1 cellular context compared by ENCODE assay signal in the genomic region with DNA sequence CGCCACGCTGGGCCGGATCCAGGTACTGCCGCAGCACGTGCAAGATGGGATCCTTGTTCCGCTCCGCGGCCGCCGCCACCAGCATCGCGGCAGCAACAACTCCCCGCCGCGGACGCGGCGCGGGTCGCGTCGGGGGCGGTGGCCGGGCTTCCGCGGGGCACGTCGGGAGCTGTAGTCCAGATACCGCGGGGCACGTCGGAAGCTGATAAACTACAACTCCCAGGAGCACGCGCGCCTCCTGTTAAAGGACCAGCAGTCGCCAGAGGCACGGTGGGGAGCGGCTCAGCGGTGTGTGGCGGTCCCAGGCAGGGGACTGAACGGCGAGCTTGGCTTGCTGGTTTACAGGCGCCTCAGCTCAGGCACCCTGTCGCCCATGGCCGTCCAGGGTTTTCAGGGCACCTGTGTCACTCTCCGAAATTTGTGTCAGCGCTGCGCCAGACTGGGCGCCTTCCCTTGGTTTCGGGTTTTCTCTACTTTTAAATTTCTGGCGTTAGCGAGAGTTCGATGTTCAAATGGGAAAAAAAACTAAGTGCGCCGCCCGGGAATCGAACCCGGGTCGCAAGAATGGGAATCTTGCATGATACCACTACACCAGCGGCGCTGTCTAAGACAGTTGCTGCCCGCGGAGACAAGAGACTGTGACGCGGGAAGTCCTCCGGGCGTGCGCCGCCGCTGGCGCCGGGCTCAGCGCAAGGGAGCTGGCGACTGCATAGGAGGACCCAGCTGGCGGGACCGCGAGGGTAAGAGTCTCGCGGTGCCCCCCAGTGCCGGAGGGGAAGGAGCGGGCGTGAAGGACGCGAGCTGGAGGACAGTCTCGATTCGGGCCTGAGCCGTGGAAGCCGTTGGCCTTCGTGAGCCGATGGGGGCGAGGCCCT.
A peak's percentile ranks its signal among the peaks of the same experiment; 100 is the strongest.
TF ChIP-seq lines count a peak whose summit lies in the region.

TSS of gene METTL26 (minus strand) at position 100 of the 875 bp plus-strand sequence. CDS start at position 85, 15 bp downstream.

TF ChIP-seq in GM12878, 131 proteins besides CTCF, POLR2A, EP300 and RAD21 (continued from another document and continues in another):
- TF ChIP-seq CHD2 (IDR thresholded peaks at IDR 0.05; ENCODE audit: borderline replicate concordance, low read depth, low read length) (peak; percentile 76), IRF4 (IDR thresholded peaks at IDR 0.05; ENCODE audit: low read depth, low read length) (no peak), ZZZ3 (IDR thresholded peaks at IDR 0.05; ENCODE audit: control insufficient read depth, insufficient read length, low read depth) (no peak), RAD51 (IDR thresholded peaks at IDR 0.05) (no peak), SIX5 (IDR thresholded peaks at IDR 0.05; ENCODE audit: low read depth, low read length, severe bottlenecking) (peak; percentile 95), E2F4 (IDR thresholded peaks at IDR 0.05; ENCODE audit: low read depth, low read length) (no peak), FOS (IDR thresholded peaks at IDR 0.05; ENCODE audit: borderline replicate concordance, extremely low read depth, insufficient read length) (no peak), PAX5 (IDR thresholded peaks at IDR 0.05; ENCODE audit: borderline replicate concordance, low read depth, low read length) (peak; percentile 81; the same call in 1 of the 2 replicates), ZBTB11 (CRISPR knock-in tag; IDR thresholded peaks at IDR 0.05) (no peak), PML (IDR thresholded peaks at IDR 0.05; ENCODE audit: low read length) (peak; percentile 76; the same call in 1 of the 2 replicates), BACH1 (IDR thresholded peaks at IDR 0.05; ENCODE audit: borderline replicate concordance) (peak; percentile 84), POLR2AphosphoS2 (IDR thresholded peaks at IDR 0.05; ENCODE audit: low read depth, low read length) (no peak), ZBTB33 (IDR thresholded peaks at IDR 0.05) (no peak), SIN3A (IDR thresholded peaks at IDR 0.05; ENCODE audit: low read depth, low read length) (peak; percentile 90), DPF2 (IDR thresholded peaks at IDR 0.05) (peak; percentile 69), SUZ12 (IDR thresholded peaks at IDR 0.05; ENCODE audit: unreplicated experiment) (no peak), NRF1 (conservative IDR thresholded peaks at IDR 0.05; ENCODE audit: low read depth, low read length) (no peak), IRF3 (IDR thresholded peaks at IDR 0.05) (peak; percentile 25; the same call in 1 of the 2 replicates), STAT3 (IDR thresholded peaks at IDR 0.05; ENCODE audit: low read depth, low read length) (no peak), YBX1 (IDR thresholded peaks at IDR 0.05) (no peak), RCOR1 (conservative IDR thresholded peaks at IDR 0.05; ENCODE audit: low read depth, low read length) (no peak; the same call in 1 of the 2 replicates), ELK1 (IDR thresholded peaks at IDR 0.05; ENCODE audit: low read depth, low read length) (peak; percentile 67; the same call in 1 of the 2 replicates), EGR1 (IDR thresholded peaks at IDR 0.05; ENCODE audit: borderline replicate concordance in 1 of 2, low read depth in 2 of 2, low read length in 2 of 2) (peak in 1 of 2 experiments; percentile 51; a peak in 1 of 3 replicates), TCF12 (IDR thresholded peaks at IDR 0.05; ENCODE audit: low read depth, low read length) (no peak; the same call in 1 of the 2 replicates), FOXK2 (IDR thresholded peaks at IDR 0.05) (no peak), HDAC6 (IDR thresholded peaks at IDR 0.05; ENCODE audit: unreplicated experiment) (no peak), MYB (IDR thresholded peaks at IDR 0.05; ENCODE audit: borderline replicate concordance, low read depth, low read length) (0 out of 2 replicates have a peak, but pooled peaks have one; percentile 37), HDAC2 (IDR thresholded peaks at IDR 0.05) (no peak), TAF1 (IDR thresholded peaks at IDR 0.05; ENCODE audit: borderline replicate concordance, low read depth, low read length) (0 out of 2 replicates have a peak, but pooled peaks have one; percentile 30), EZH2 (IDR thresholded peaks at IDR 0.05; ENCODE audit: borderline replicate concordance, control insufficient read depth, low read depth, low read length) (no peak), IKZF2 (IDR thresholded peaks at IDR 0.05) (peak; percentile 49 to 69), HCFC1 (IDR thresholded peaks at IDR 0.05; ENCODE audit: low read length) (peak; percentile 97), ASH2L (IDR thresholded peaks at IDR 0.05; ENCODE audit: borderline replicate concordance, low read depth) (peak; percentile 81; the same call in 1 of the 2 replicates), SMC3 (IDR thresholded peaks at IDR 0.05; ENCODE audit: borderline replicate concordance, low read length) (no peak), USF2 (IDR thresholded peaks at IDR 0.05; ENCODE audit: borderline replicate concordance, low read depth, low read length) (no peak), ZNF384 (IDR thresholded peaks at IDR 0.05; ENCODE audit: borderline replicate concordance, low read depth, low read length) (no peak), E2F8 (IDR thresholded peaks at IDR 0.05; ENCODE audit: low read depth, partially characterized antibody) (peak; percentile 78), ZSCAN29 (IDR thresholded peaks at IDR 0.05) (peak; percentile 86)
- TF ChIP-seq, protein P1, sequence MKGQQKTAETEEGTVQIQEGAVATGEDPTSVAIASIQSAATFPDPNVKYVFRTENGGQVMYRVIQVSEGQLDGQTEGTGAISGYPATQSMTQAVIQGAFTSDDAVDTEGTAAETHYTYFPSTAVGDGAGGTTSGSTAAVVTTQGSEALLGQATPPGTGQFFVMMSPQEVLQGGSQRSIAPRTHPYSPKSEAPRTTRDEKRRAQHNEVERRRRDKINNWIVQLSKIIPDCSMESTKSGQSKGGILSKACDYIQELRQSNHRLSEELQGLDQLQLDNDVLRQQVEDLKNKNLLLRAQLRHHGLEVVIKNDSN (IDR thresholded peaks at IDR 0.05; ENCODE audit: borderline replicate concordance, extremely low read length, insufficient read depth, low read depth, low read length): no peak
- TF ChIP-seq, protein P2, sequence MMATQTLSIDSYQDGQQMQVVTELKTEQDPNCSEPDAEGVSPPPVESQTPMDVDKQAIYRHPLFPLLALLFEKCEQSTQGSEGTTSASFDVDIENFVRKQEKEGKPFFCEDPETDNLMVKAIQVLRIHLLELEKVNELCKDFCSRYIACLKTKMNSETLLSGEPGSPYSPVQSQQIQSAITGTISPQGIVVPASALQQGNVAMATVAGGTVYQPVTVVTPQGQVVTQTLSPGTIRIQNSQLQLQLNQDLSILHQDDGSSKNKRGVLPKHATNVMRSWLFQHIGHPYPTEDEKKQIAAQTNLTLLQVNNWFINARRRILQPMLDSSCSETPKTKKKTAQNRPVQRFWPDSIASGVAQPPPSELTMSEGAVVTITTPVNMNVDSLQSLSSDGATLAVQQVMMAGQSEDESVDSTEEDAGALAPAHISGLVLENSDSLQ (IDR thresholded peaks at IDR 0.05): peak; percentile 47; the same call in 1 of the 2 replicates
